8 cellular contexts compared by ENCODE assay signal in the genomic region with DNA sequence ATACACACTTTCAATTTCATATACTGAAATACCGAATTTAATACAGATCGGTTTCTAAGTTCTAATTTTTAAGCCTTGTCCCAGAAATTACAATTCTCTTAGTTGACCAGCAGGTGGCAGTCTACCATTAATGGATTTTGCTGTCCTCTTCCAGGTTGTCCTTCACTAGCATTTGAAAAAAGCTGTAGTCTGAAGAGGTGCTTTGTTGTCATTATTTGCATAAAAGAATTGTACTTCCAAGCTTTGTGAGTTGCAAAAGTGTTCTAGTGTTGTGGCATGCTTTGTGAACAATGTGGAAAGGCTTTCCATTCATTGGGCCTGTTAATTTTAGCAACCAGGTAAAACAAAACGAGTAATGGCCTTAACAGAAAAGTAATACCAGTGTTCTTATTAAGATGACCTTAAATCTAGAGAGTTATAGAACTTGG.
DNase-seq lines count a peak whose midpoint lies in the region; ATAC-seq and TF ChIP-seq lines count a peak whose summit lies in the region.

No MANE protein-coding gene starts in this region.

- no peak overlapping the region for H3K4me2 ChIP-seq in SK-N-SH

- peak; percentile 90 for TF ChIP-seq CTCF in SK-N-SH (IDR thresholded peaks at IDR 0.05)
- TF ChIP-seq CTCF in psoas muscle (IDR thresholded peaks at IDR 0.05) = peak; percentile 80

- no peak for TF ChIP-seq EP300 in SK-N-SH (IDR thresholded peaks at IDR 0.05; ENCODE audit: borderline replicate concordance in 1 of 2, low read depth in 1 of 2, low read length in 1 of 2)

- CTCF ChIA-PET in activated CD4-positive, alpha-beta memory T cell treated with anti-CD3 and anti-CD28 coated beads for 36 hours (lab: Charles Lee) = interaction anchor here (1.4 kb wide), 2 partner anchors 11 to 1084 kb away, joined by 3 read pairs; no protein-coding TSS in a partner anchor
- CTCF ChIA-PET in activated CD4-positive, alpha-beta memory T cell treated with anti-CD3 and anti-CD28 coated beads, Interleukin-2, amount 10 ng/mL, durations not matched to agents 7 days and 5 days (lab: Charles Lee) = no interaction called here
- CTCF ChIA-PET in SK-N-SH (lab: Yijun Ruan, JAX) = interaction anchor here (0.6 to 3.1 kb wide), 36 partner anchors 13 to 1087 kb away, joined by 3 to 18 read pairs (median 4); partner anchors contain the start of gene PROX1

- no peak overlapping the region for H3K9ac ChIP-seq in SK-N-SH

- no peaks in the 10 kb centered on the region for H3K9me3 ChIP-seq in SK-N-SH
- H3K9me3 ChIP-seq in psoas muscle = no peaks in the 10 kb centered on the region

- no peaks in the 10 kb centered on the region for H3K9me3 Mint-ChIP-seq in activated CD4-positive, alpha-beta memory T cell treated with anti-CD3 and anti-CD28 coated beads for 36 hours
- no peaks in the 10 kb centered on the region for H3K9me3 Mint-ChIP-seq in activated CD4-positive, alpha-beta memory T cell treated with anti-CD3 and anti-CD28 coated beads, Interleukin-2, amount 10 ng/mL, durations not matched to agents 7 days and 5 days

- H3K27me3 ChIP-seq in SK-N-SH (ENCODE audit: insufficient read depth) (no peaks in the 10 kb centered on the region), psoas muscle (ENCODE audit: insufficient read depth in 3 of 3, low read length in 2 of 3) (no peaks in the 10 kb centered on the region)

- H3K4me3 ChIP-seq in SK-N-SH (ENCODE audit: low read depth in 2 of 2, low read length in 1 of 2) = no peak overlapping the region; a peak in 1 of 4 replicates
- H3K4me3 ChIP-seq in psoas muscle = no peak overlapping the region

- ATAC-seq in GM21619 (IDR thresholded peaks at IDR 0.05; ENCODE audit: unreplicated experiment) (peak; percentile 69), psoas muscle (no peak)

- POLR2A ChIA-PET in activated CD4-positive, alpha-beta memory T cell treated with anti-CD3 and anti-CD28 coated beads for 36 hours (lab: Charles Lee) = no interaction called here
- POLR2A ChIA-PET in activated CD4-positive, alpha-beta memory T cell treated with anti-CD3 and anti-CD28 coated beads, Interleukin-2, amount 10 ng/mL, durations not matched to agents 7 days and 5 days (lab: Charles Lee) = no interaction called here
- POLR2A ChIA-PET in SK-N-SH (lab: Yijun Ruan, JAX) = no interaction called here

- intact Hi-C loops in activated CD4-positive, alpha-beta memory T cell treated with anti-CD3 and anti-CD28 coated beads for 36 hours (cut with micrococcal nuclease) = loop anchor here (2.0 to 5.0 kb wide), 2 partner anchors 878 to 1084 kb away; no protein-coding TSS in a partner anchor
- intact Hi-C loops in psoas muscle (cut with DNase I) = loop anchor here (5.0 to 10.0 kb wide), 4 partner anchors 130 to 883 kb away; partner anchors contain the start of gene PROX1 (in 1 of the 2)

- H3F3A ChIP-seq in SK-N-SH (replicated peaks; ENCODE audit: insufficient read depth) = no peaks in the 10 kb centered on the region

- no peak overlapping the region for H3K4me3 Mint-ChIP-seq in activated CD4-positive, alpha-beta memory T cell treated with anti-CD3 and anti-CD28 coated beads for 36 hours
- no peak overlapping the region for H3K4me3 Mint-ChIP-seq in activated CD4-positive, alpha-beta memory T cell treated with anti-CD3 and anti-CD28 coated beads, Interleukin-2, amount 10 ng/mL, durations not matched to agents 7 days and 5 days

- H3K4me1 Mint-ChIP-seq in activated CD4-positive, alpha-beta memory T cell treated with anti-CD3 and anti-CD28 coated beads for 36 hours (ENCODE audit: low read depth) = no peaks in the 10 kb centered on the region
- H3K4me1 Mint-ChIP-seq in activated CD4-positive, alpha-beta memory T cell treated with anti-CD3 and anti-CD28 coated beads, Interleukin-2, amount 10 ng/mL, durations not matched to agents 7 days and 5 days = no peaks in the 10 kb centered on the region

- H3K36me3 Mint-ChIP-seq in activated CD4-positive, alpha-beta memory T cell treated with anti-CD3 and anti-CD28 coated beads for 36 hours = no peaks in the 10 kb centered on the region
- H3K36me3 Mint-ChIP-seq in activated CD4-positive, alpha-beta memory T cell treated with anti-CD3 and anti-CD28 coated beads, Interleukin-2, amount 10 ng/mL, durations not matched to agents 7 days and 5 days (ENCODE audit: low read depth) = peaks cover 5% of the 10 kb centered on the region

- no peaks in the 10 kb centered on the region for H3K79me2 ChIP-seq in SK-N-SH (ENCODE audit: insufficient read depth)

- peaks cover 13 to 65% of the 10 kb centered on the region in 2 experiments for H3K36me3 ChIP-seq in SK-N-SH (replicated peaks in 1 of 2; ENCODE audit: control insufficient read depth in 1 of 2, insufficient read depth in 2 of 2, low read length in 1 of 2)
- H3K36me3 ChIP-seq in psoas muscle (ENCODE audit: insufficient read depth in 1 of 2, low read depth in 1 of 2) = peaks cover 4 to 22% of the 10 kb centered on the region in 2 donors

- WGBS in SK-N-SH (ENCODE audit: low lambda C conversion rate) = 59% methylated on average over 3 of the region's 3 CpGs
- 34 to 48% (median 44%) methylated on average over 3 of the region's 3 CpGs for WGBS in psoas muscle, 3 donors

- H3K4me1 ChIP-seq in SK-N-SH (ENCODE audit: control insufficient read depth in 1 of 2, insufficient read depth in 2 of 2, low read depth in 1 of 2, low read length in 1 of 2) = no peaks in the 10 kb centered on the region; a peak in 1 of 4 replicates
- no peaks in the 10 kb centered on the region for H3K4me1 ChIP-seq in psoas muscle

- no peaks in the 10 kb centered on the region for H3K27me3 Mint-ChIP-seq in activated CD4-positive, alpha-beta memory T cell treated with anti-CD3 and anti-CD28 coated beads for 36 hours
- no peaks in the 10 kb centered on the region for H3K27me3 Mint-ChIP-seq in activated CD4-positive, alpha-beta memory T cell treated with anti-CD3 and anti-CD28 coated beads, Interleukin-2, amount 10 ng/mL, durations not matched to agents 7 days and 5 days

- H3K27ac ChIP-seq in SK-N-SH (ENCODE audit: low read depth in 2 of 2, low read length in 1 of 2) (no peak overlapping the region; a peak in 1 of 4 replicates), psoas muscle (no peak overlapping the region)

- TF ChIP-seq RAD21 in SK-N-SH (IDR thresholded peaks at IDR 0.05; ENCODE audit: low read length) = peak; percentile 85

- no peak overlapping the region for H3K27ac Mint-ChIP-seq in activated CD4-positive, alpha-beta memory T cell treated with anti-CD3 and anti-CD28 coated beads for 36 hours
- no peak overlapping the region for H3K27ac Mint-ChIP-seq in activated CD4-positive, alpha-beta memory T cell treated with anti-CD3 and anti-CD28 coated beads, Interleukin-2, amount 10 ng/mL, durations not matched to agents 7 days and 5 days

- no peaks in the 10 kb centered on the region for H3K9me2 ChIP-seq in SK-N-SH

- H4K20me1 ChIP-seq in SK-N-SH (ENCODE audit: insufficient read depth) = no peaks in the 10 kb centered on the region

- no peak overlapping the region for H2AFZ ChIP-seq in SK-N-SH (ENCODE audit: low read depth)

- peak; percentile 10 for DNase-seq in activated CD4-positive, alpha-beta memory T cell treated with anti-CD3 and anti-CD28 coated beads for 36 hours
- DNase-seq in activated CD4-positive, alpha-beta memory T cell treated with anti-CD3 and anti-CD28 coated beads, Interleukin-2, amount 10 ng/mL, durations not matched to agents 7 days and 5 days = no peak
- DNase-seq in NCI-H1048 (lab: John Stamatoyannopoulos, UW) = peak; percentile 89
- DNase-seq in SK-N-SH = peak; percentile 16
- DNase-seq in fibroblast of peridontal ligament (ENCODE audit: extremely low read depth) = peak; percentile 74
- DNase-seq in psoas muscle = no peak
- no peak for DNase-seq in activated effector memory CD4-positive, alpha-beta T cell treated with Interleukin-2 at 50 U/mL for 16 hours

TF ChIP-seq in SK-N-SH, 30 proteins besides CTCF, POLR2A, EP300 and RAD21:
- TF ChIP-seq MAX (IDR thresholded peaks at IDR 0.05; ENCODE audit: low read depth) = no peak
- TF ChIP-seq SMC3 (IDR thresholded peaks at IDR 0.05; ENCODE audit: low read depth, low read length) = peak; percentile 43; the same call in 1 of the 2 replicates

Comparison
In these comparisons a context has a peak if more than half of its experiments do, and no peak if none do; other contexts are left out.
1. DNase-seq: peak in activated CD4-positive, alpha-beta memory T cell treated with anti-CD3 and anti-CD28 coated beads for 36 hours (single experiment), NCI-H1048 (single experiment), SK-N-SH (single experiment) and fibroblast of peridontal ligament (single experiment); none in activated CD4-positive, alpha-beta memory T cell treated with anti-CD3 and anti-CD28 coated beads, Interleukin-2, amount 10 ng/mL, durations not matched to agents 7 days and 5 days (single experiment), psoas muscle (0 of 2) and activated effector memory CD4-positive, alpha-beta T cell treated with Interleukin-2 at 50 U/mL for 16 hours (single experiment).